In the genomic region with DNA sequence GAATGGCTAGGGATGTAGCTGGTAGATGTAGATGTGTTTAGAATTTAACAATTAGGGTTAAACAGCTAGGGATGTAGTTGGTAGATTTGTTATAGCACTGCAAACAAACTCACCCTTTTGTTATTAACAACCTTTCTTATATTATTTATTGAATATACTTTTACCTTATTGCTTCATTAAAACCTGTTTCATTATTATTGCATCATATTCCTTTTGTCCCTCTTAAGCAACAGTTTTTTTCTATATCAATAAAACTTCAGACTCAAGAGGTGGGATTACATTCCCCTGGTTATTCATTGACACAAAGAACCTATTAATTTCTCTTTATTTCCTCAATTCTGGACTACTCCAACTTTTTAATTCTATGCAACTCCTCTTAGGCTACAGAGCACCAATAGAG, we compare ENCODE assay signal across 1 cellular context.
TF ChIP-seq lines count a peak whose summit lies in the region.

No MANE protein-coding gene starts in this region.

TF ChIP-seq in HepG2, 621 proteins besides CTCF, POLR2A, EP300 and RAD21 (continued from another document):
- no peak for TF ChIP-seq ZFP41 (CRISPR knock-in tag; IDR thresholded peaks at IDR 0.05; ENCODE audit: borderline replicate concordance)
- TF ChIP-seq, protein P1, sequence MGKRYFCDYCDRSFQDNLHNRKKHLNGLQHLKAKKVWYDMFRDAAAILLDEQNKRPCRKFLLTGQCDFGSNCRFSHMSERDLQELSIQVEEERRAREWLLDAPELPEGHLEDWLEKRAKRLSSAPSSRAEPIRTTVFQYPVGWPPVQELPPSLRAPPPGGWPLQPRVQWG (CRISPR knock-in tag; IDR thresholded peaks at IDR 0.05; ENCODE audit: borderline replicate concordance, low read depth): no peak
- TF ChIP-seq, protein P2, sequence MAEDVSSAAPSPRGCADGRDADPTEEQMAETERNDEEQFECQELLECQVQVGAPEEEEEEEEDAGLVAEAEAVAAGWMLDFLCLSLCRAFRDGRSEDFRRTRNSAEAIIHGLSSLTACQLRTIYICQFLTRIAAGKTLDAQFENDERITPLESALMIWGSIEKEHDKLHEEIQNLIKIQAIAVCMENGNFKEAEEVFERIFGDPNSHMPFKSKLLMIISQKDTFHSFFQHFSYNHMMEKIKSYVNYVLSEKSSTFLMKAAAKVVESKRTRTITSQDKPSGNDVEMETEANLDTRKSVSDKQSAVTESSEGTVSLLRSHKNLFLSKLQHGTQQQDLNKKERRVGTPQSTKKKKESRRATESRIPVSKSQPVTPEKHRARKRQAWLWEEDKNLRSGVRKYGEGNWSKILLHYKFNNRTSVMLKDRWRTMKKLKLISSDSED (CRISPR knock-in tag; IDR thresholded peaks at IDR 0.05): no peak
